In the genomic region with DNA sequence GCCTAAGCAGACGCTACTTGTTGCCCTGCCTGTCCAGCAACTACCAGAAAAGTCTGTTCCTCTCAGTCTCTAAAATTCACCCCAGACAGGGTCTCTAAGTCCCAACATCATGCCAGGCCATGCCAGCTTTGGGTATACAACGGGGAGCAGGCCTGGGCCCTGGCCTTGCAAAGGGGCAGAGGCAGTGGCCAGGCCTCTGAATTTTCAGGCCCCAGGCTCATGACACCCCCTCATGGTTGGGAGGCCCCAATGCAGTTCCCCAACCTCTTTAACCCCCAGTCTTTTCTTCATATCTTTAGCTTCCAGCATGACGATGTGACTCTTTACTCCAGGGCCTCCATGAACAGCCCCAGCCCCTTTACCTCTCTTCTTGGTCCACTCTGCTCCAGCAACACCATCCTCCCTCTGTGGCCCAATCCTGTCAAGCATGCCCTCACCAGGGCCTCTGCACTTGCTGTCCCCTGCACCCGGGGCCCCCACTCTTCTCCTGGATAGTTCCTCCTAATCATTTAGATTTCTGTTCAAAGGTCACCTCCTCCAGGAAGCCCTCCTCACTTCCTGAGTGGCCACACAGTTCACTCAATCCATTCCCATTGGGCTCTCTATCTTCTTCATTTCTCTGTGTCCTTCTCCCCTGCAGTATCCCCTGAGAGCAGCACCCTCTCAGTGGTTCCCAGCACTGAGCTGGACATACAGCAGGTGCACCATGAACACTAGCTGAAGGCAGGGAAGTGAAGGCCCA, we compare ENCODE assay signal across 12 cellular contexts. TPM values are rescaled to one million over a fixed set of nuclear protein-coding genes. Genes with fewer than 3 reads are reported as not detected.
DNase-seq lines count a peak whose midpoint lies in the region; TF ChIP-seq lines count a peak whose summit lies in the region.
"Had no signal": no experiment of that assay in that cellular context is flagged by ENCODE, and none has a peak within 500 bp of the region (broad histone marks: within the 10 kb centered on the region; RNA-seq: fewer than 3 reads in every experiment).

No MANE protein-coding gene starts in this region.

- intact Hi-C loops in activated CD4-positive, alpha-beta T cell treated with anti-CD3 and anti-CD28 coated beads, Interleukin-2, amount 10 ng/mL, durations not matched to agents 24 days and 14 days (cut with micrococcal nuclease) = no loop called here
- intact Hi-C loops in esophagus squamous epithelium (cut with DNase I) = no loop called here

- H3K4me3 Mint-ChIP-seq in activated CD4-positive, alpha-beta T cell treated with anti-CD3 and anti-CD28 coated beads, Interleukin-2, amount 10 ng/mL, durations not matched to agents 24 days and 14 days = no peak overlapping the region
- H3K4me3 Mint-ChIP-seq in activated naive CD8-positive, alpha-beta T cell treated with anti-CD3 and anti-CD28 coated beads for 36 hours = no peak overlapping the region

- 57 to 64% methylated on average over 2 to 3 of the region's 4 CpGs for WGBS in esophagus squamous epithelium, 2 donors

- H3K27me3 ChIP-seq in neutrophil = peaks cover 39% of the 10 kb centered on the region
- peaks cover 0 to 24% (median 4%) of the 10 kb centered on the region in 4 donors for H3K27me3 ChIP-seq in esophagus squamous epithelium
- H3K27me3 ChIP-seq: dorsolateral prefrontal cortex had no signal

- peaks cover 42% of the 10 kb centered on the region for H3K4me1 Mint-ChIP-seq in activated CD4-positive, alpha-beta T cell treated with anti-CD3 and anti-CD28 coated beads, Interleukin-2, amount 10 ng/mL, durations not matched to agents 24 days and 14 days
- peaks cover 38% of the 10 kb centered on the region for H3K4me1 Mint-ChIP-seq in activated naive CD8-positive, alpha-beta T cell treated with anti-CD3 and anti-CD28 coated beads for 36 hours

- TF ChIP-seq POLR2A in esophagus squamous epithelium (IDR thresholded peaks at IDR 0.05) = no peak

- H3K36me3 Mint-ChIP-seq in activated CD4-positive, alpha-beta T cell treated with anti-CD3 and anti-CD28 coated beads, Interleukin-2, amount 10 ng/mL, durations not matched to agents 24 days and 14 days (ENCODE audit: low read depth) = peaks cover 5% of the 10 kb centered on the region
- peaks cover 2% of the 10 kb centered on the region for H3K36me3 Mint-ChIP-seq in activated naive CD8-positive, alpha-beta T cell treated with anti-CD3 and anti-CD28 coated beads for 36 hours

- peak overlapping the region; percentile 91 for H3K27ac Mint-ChIP-seq in activated CD4-positive, alpha-beta T cell treated with anti-CD3 and anti-CD28 coated beads, Interleukin-2, amount 10 ng/mL, durations not matched to agents 24 days and 14 days
- H3K27ac Mint-ChIP-seq in activated naive CD8-positive, alpha-beta T cell treated with anti-CD3 and anti-CD28 coated beads for 36 hours = peak overlapping the region; percentile 80

- H3K4me3 ChIP-seq in neutrophil (ENCODE audit: low read depth in 1 of 2, low read length in 1 of 2) (no peak overlapping the region), esophagus squamous epithelium (no peak overlapping the region)
- H3K4me3 ChIP-seq: dorsolateral prefrontal cortex, stomach had no signal

- H3K4me1 ChIP-seq in neutrophil (ENCODE audit: control insufficient read depth in 1 of 2, insufficient read depth in 1 of 2, low read depth in 1 of 2, low read length in 1 of 2) = peaks cover 11 to 14% of the 10 kb centered on the region in 2 experiments
- peaks cover 0 to 18% (median 4%) of the 10 kb centered on the region in 3 donors for H3K4me1 ChIP-seq in esophagus squamous epithelium

- no peaks in the 10 kb centered on the region for H3K9me3 Mint-ChIP-seq in activated CD4-positive, alpha-beta T cell treated with anti-CD3 and anti-CD28 coated beads, Interleukin-2, amount 10 ng/mL, durations not matched to agents 24 days and 14 days
- no peaks in the 10 kb centered on the region for H3K9me3 Mint-ChIP-seq in activated naive CD8-positive, alpha-beta T cell treated with anti-CD3 and anti-CD28 coated beads for 36 hours

- H3K9me3 ChIP-seq in KOPT-K1 (ENCODE audit: insufficient read depth, low read length, poor library complexity, severe bottlenecking) = no peaks in the 10 kb centered on the region
- no peaks in the 10 kb centered on the region for H3K9me3 ChIP-seq in neutrophil
- no peaks in the 10 kb centered on the region for H3K9me3 ChIP-seq in esophagus squamous epithelium
- H3K9me3 ChIP-seq: stomach had no signal

- peak; percentile 15 for TF ChIP-seq CTCF in neutrophil (IDR thresholded peaks at IDR 0.05)
- TF ChIP-seq CTCF in esophagus squamous epithelium (IDR thresholded peaks at IDR 0.05) = no peak

- peak overlapping the region; percentile 100 for H3K27ac ChIP-seq in KOPT-K1 (ENCODE audit: low read depth, low read length, poor library complexity, severe bottlenecking)
- H3K27ac ChIP-seq in neutrophil = no peak overlapping the region
- no peak overlapping the region for H3K27ac ChIP-seq in esophagus squamous epithelium
- H3K27ac ChIP-seq: stomach had no signal

- peaks cover 2% of the 10 kb centered on the region for H3K27me3 Mint-ChIP-seq in activated CD4-positive, alpha-beta T cell treated with anti-CD3 and anti-CD28 coated beads, Interleukin-2, amount 10 ng/mL, durations not matched to agents 24 days and 14 days
- no peaks in the 10 kb centered on the region for H3K27me3 Mint-ChIP-seq in activated naive CD8-positive, alpha-beta T cell treated with anti-CD3 and anti-CD28 coated beads for 36 hours

- DNase-seq in activated CD4-positive, alpha-beta T cell treated with anti-CD3 and anti-CD28 coated beads, Interleukin-2, amount 10 ng/mL, durations not matched to agents 24 days and 14 days = no peak
- DNase-seq in activated CD4-positive, alpha-beta T cell treated with anti-CD3 and anti-CD28 coated beads, Interleukin-2, amount 50 U/mL, for 4 hours = no peak
- DNase-seq in activated naive CD8-positive, alpha-beta T cell treated with anti-CD3 and anti-CD28 coated beads for 36 hours = no peak
- DNase-seq in esophagus squamous epithelium (lab: John Stamatoyannopoulos, UW) (no peak), LoVo (ENCODE audit: low spot score) (no peak), NCI-H510A treated with DMSO at 0.1 percent for 48 hours (lab: John Stamatoyannopoulos, UW) (no peak)
- DNase-seq: dorsolateral prefrontal cortex, hypothalamus, NCI-H1105, stomach had no signal

- no peaks in the 10 kb centered on the region for H3K36me3 ChIP-seq in KOPT-K1 (ENCODE audit: insufficient read depth, low read length)
- no peaks in the 10 kb centered on the region for H3K36me3 ChIP-seq in neutrophil
- no peaks in the 10 kb centered on the region for H3K36me3 ChIP-seq in esophagus squamous epithelium
- H3K36me3 ChIP-seq: stomach had no signal

RNA-seq across cellular contexts. Expression of a gene that starts 4.8 kb away (rescaled TPM):
- total RNA-seq in activated CD4-positive, alpha-beta T cell treated with anti-CD3 and anti-CD28 coated beads, Interleukin-2, amount 10 ng/mL, durations not matched to agents 24 days and 14 days = 22.5 TPM in 2 replicates
- total RNA-seq in activated naive CD8-positive, alpha-beta T cell treated with anti-CD3 and anti-CD28 coated beads for 36 hours = 10 to 100 TPM; 20.1 to 22.2 TPM
- total RNA-seq in esophagus squamous epithelium = 10 to 100 TPM in 2 of 4 donors, 1 to 10 TPM in 2; 7.3 to 27.1 (median 10.7) TPM
